ENCODE assay signal across 8 cellular contexts in genomic region chr16:21663889-21664647, GRCh38. TPM values are rescaled to one million over a fixed set of nuclear protein-coding genes. Genes with fewer than 3 reads are reported as not detected.
DNase-seq lines count a peak whose midpoint lies in the region; ATAC-seq, FAIRE-seq and TF ChIP-seq lines count a peak whose summit lies in the region.

Gene OTOA, plus strand, starts transcription at chr16:21663968. Its CDS starts 14,547 bp downstream, at chr16:21678515.

- H3K36me3 ChIP-seq in cardiac muscle cell: no peaks in the 10 kb centered on the region
- H3K36me3 ChIP-seq in right atrium auricular region: no peaks in the 10 kb centered on the region
- H3K36me3 ChIP-seq in keratinocyte (ENCODE audit: control insufficient read depth in 2 of 2, extremely low read depth in 1 of 2, insufficient read depth in 2 of 2, low read length in 2 of 2): no peaks in the 10 kb centered on the region
- no peaks in the 10 kb centered on the region for H3K36me3 ChIP-seq in upper lobe of right lung
- no peaks in the 10 kb centered on the region for H3K36me3 ChIP-seq in WERI-Rb-1

- intact Hi-C loops in upper lobe of right lung (cut with DNase I): no loop called here

- DNase-seq in cardiac muscle cell (ENCODE audit: low read depth in 1 of 2, low spot score in 1 of 2) (peak; percentile 8 to 18), right atrium auricular region (ENCODE audit: low spot score) (no peak), keratinocyte (ENCODE audit: low read depth, low spot score) (no peak), upper lobe of right lung (no peak), WERI-Rb-1 (no peak), cerebellar cortex (ENCODE audit: low spot score) (no peak)
- peak; percentile 47 for DNase-seq in activated naive CD4-positive, alpha-beta T cell treated with anti-CD3 and anti-CD28 coated beads, Interleukin-2, amount 10 ng/mL, durations not matched to agents 7 days and 5 days

- H3K4me2 ChIP-seq in keratinocyte (ENCODE audit: control insufficient read depth, extremely low read depth, insufficient read depth, low read depth, low read length): peak within 1 kb of the TSS; percentile 53

- no peaks in the 10 kb centered on the region for H3K79me2 ChIP-seq in keratinocyte (ENCODE audit: control insufficient read depth, insufficient read depth, low read length)

- ATAC-seq in upper lobe of right lung (peak; percentile 77), GM21360 (IDR thresholded peaks at IDR 0.05; ENCODE audit: unreplicated experiment) (no peak)

- H3K9ac ChIP-seq in keratinocyte (ENCODE audit: control insufficient read depth, extremely low read depth, insufficient read depth, low read length): no peak within 1 kb of the TSS

- H3K36me3 Mint-ChIP-seq in activated naive CD4-positive, alpha-beta T cell treated with anti-CD3 and anti-CD28 coated beads, Interleukin-2, amount 10 ng/mL, durations not matched to agents 7 days and 5 days: no peaks in the 10 kb centered on the region

- H3K4me1 Mint-ChIP-seq in activated naive CD4-positive, alpha-beta T cell treated with anti-CD3 and anti-CD28 coated beads, Interleukin-2, amount 10 ng/mL, durations not matched to agents 7 days and 5 days: peaks cover 22% of the 10 kb centered on the region

- no peaks in the 10 kb centered on the region for H3K9me1 ChIP-seq in keratinocyte (ENCODE audit: control insufficient read depth, extremely low read depth, insufficient read depth, low read length)

- H3K4me1 ChIP-seq in cardiac muscle cell (ENCODE audit: low read depth) (no peaks in the 10 kb centered on the region), right atrium auricular region (peaks cover 0 to 8% of the 10 kb centered on the region in 2 donors), keratinocyte (ENCODE audit: control insufficient read depth, extremely low read depth, insufficient read depth, low read length) (no peaks in the 10 kb centered on the region), upper lobe of right lung (no peaks in the 10 kb centered on the region)

- no peaks in the 10 kb centered on the region for H4K20me1 ChIP-seq in keratinocyte (ENCODE audit: control insufficient read depth, extremely low read depth, insufficient read depth, low read length)

- peak within 1 kb of the TSS; percentile 42 for H2AFZ ChIP-seq in keratinocyte (ENCODE audit: control insufficient read depth, low read length)

- H3K27me3 Mint-ChIP-seq in activated naive CD4-positive, alpha-beta T cell treated with anti-CD3 and anti-CD28 coated beads, Interleukin-2, amount 10 ng/mL, durations not matched to agents 7 days and 5 days: peaks cover 43% of the 10 kb centered on the region

- peak within 1 kb of the TSS; percentile 39 for H3K4me3 Mint-ChIP-seq in activated naive CD4-positive, alpha-beta T cell treated with anti-CD3 and anti-CD28 coated beads, Interleukin-2, amount 10 ng/mL, durations not matched to agents 7 days and 5 days

- no peaks in the 10 kb centered on the region for H3K9me3 Mint-ChIP-seq in activated naive CD4-positive, alpha-beta T cell treated with anti-CD3 and anti-CD28 coated beads, Interleukin-2, amount 10 ng/mL, durations not matched to agents 7 days and 5 days

- dilution Hi-C loops in keratinocyte (cut with MboI; ENCODE audit: extremely low pct_ligation_motif_present, low sequenced_read_pairs): no loop called here

- H3K9me3 ChIP-seq in cardiac muscle cell (ENCODE audit: low read depth) (no peaks in the 10 kb centered on the region), right atrium auricular region (no peaks in the 10 kb centered on the region), keratinocyte (ENCODE audit: control insufficient read depth, low read depth, low read length) (no peaks in the 10 kb centered on the region), upper lobe of right lung (no peaks in the 10 kb centered on the region), WERI-Rb-1 (ENCODE audit: severe bottlenecking) (no peaks in the 10 kb centered on the region)

- TF ChIP-seq CTCF in cardiac muscle cell (IDR thresholded peaks at IDR 0.05; ENCODE audit: low read depth, low read length) (no peak), right atrium auricular region (IDR thresholded peaks at IDR 0.05) (no peak), keratinocyte (optimal IDR thresholded peaks at IDR 0.05 in 1 of 3, IDR thresholded peaks at IDR 0.05 in 1 of 3, conservative IDR thresholded peaks at IDR 0.05 in 1 of 3; ENCODE audit: extremely low read depth in 1 of 3, insufficient read depth in 2 of 3, low read length in 3 of 3) (no peak), upper lobe of right lung (IDR thresholded peaks at IDR 0.05) (no peak), WERI-Rb-1 (IDR thresholded peaks at IDR 0.05; ENCODE audit: low read depth, low read length) (no peak)

- H3K27ac Mint-ChIP-seq in activated naive CD4-positive, alpha-beta T cell treated with anti-CD3 and anti-CD28 coated beads, Interleukin-2, amount 10 ng/mL, durations not matched to agents 7 days and 5 days: no peak within 1 kb of the TSS

- H3K4me3 ChIP-seq in cardiac muscle cell: no peak within 1 kb of the TSS
- H3K4me3 ChIP-seq in right atrium auricular region: peak within 1 kb of the TSS in 1 of 2 donors; percentile 40
- H3K4me3 ChIP-seq in keratinocyte (ENCODE audit: control insufficient read depth in 2 of 3, extremely low read depth in 1 of 3, insufficient read depth in 2 of 3, low read depth in 1 of 3, low read length in 3 of 3): peak within 1 kb of the TSS in 2 of 3 experiments; percentile 8 to 34
- peak within 1 kb of the TSS; percentile 32 for H3K4me3 ChIP-seq in upper lobe of right lung
- H3K4me3 ChIP-seq in WERI-Rb-1 (ENCODE audit: low read depth, low read length): no peak within 1 kb of the TSS

- CTCF ChIA-PET in activated naive CD4-positive, alpha-beta T cell treated with anti-CD3 and anti-CD28 coated beads, Interleukin-2, amount 10 ng/mL, durations not matched to agents 7 days and 5 days (lab: Charles Lee): no interaction called here

- no peak within 1 kb of the TSS for H3K27ac ChIP-seq in cardiac muscle cell
- no peak within 1 kb of the TSS for H3K27ac ChIP-seq in right atrium auricular region
- H3K27ac ChIP-seq in keratinocyte (ENCODE audit: control insufficient read depth, insufficient read depth, low read length): no peak within 1 kb of the TSS
- H3K27ac ChIP-seq in upper lobe of right lung: no peak within 1 kb of the TSS
- H3K27ac ChIP-seq in WERI-Rb-1: no peak within 1 kb of the TSS

- no peak for FAIRE-seq in keratinocyte (lab: Jason Lieb, UNC)

- H3K27me3 ChIP-seq in cardiac muscle cell (peaks cover 11% of the 10 kb centered on the region), right atrium auricular region (no peaks in the 10 kb centered on the region), keratinocyte (ENCODE audit: control insufficient read depth, extremely low read depth, insufficient read depth, low read length) (no peaks in the 10 kb centered on the region), upper lobe of right lung (peaks cover 17% of the 10 kb centered on the region), WERI-Rb-1 (ENCODE audit: insufficient read depth, low read depth, severe bottlenecking) (no peaks in the 10 kb centered on the region)

RNA-seq across cellular contexts. Expression of gene OTOA, which starts in this region (rescaled TPM):
- total RNA-seq in cardiac muscle cell (0.11 and 0.51 TPM in 2 replicates), right atrium auricular region (not detected), upper lobe of right lung (0.90 TPM)
- polyA plus RNA-seq in cardiac muscle cell (not detected in 2 replicates), keratinocyte (0.04 TPM in 1 of 3 replicates, not detected in the others)
- polyA plus RNA-seq in keratinocyte (2011; ENCODE audit: low read depth): not detected
- polyA plus RNA-seq in keratinocyte (2011; cell fraction: cytosol; rRNA removed): 0.03 TPM in 1 of 2 replicates, not detected in the other
- polyA plus RNA-seq in keratinocyte (2011; cell fraction: nucleus; rRNA removed): 0.14 and 0.15 TPM in 2 replicates
- 0.08 TPM in 1 of 2 replicates, not detected in the other for polyA plus RNA-seq in keratinocyte (2012; ENCODE audit: low replicate concordance)
- 0.16 to 0.26 TPM in 2 of 3 replicates, not detected in the other for polyA minus RNA-seq in keratinocyte
- not detected for polyA minus RNA-seq in keratinocyte (2011; cell fraction: cytosol; rRNA and poly(A)+ RNA removed)
- polyA minus RNA-seq in keratinocyte (2011; cell fraction: nucleus; rRNA and poly(A)+ RNA removed): 0.32 and 1.0 TPM in 2 replicates

Comparison
In these comparisons a context has a peak if more than half of its experiments do, and no peak if none do; other contexts are left out.
1. Peak in DNase-seq in cardiac muscle cell; RNA of the gene not detected or under 1 TPM.
2. Peak in ATAC-seq and H3K4me3 ChIP-seq in upper lobe of right lung; RNA of the gene not detected or under 1 TPM.
3. H3K4me3 ChIP-seq: peak in keratinocyte (2 of 3); none in cardiac muscle cell (single experiment) and WERI-Rb-1 (single experiment).